22 cellular contexts compared by ENCODE assay signal in genomic region chr7:36231406-36231805, GRCh38.
DNase-seq lines count a peak whose midpoint lies in the region; ATAC-seq and TF ChIP-seq lines count a peak whose summit lies in the region.
"Had no signal": no experiment of that assay in that cellular context is flagged by ENCODE, and none has a peak within 500 bp of the region (broad histone marks: within the 10 kb centered on the region; RNA-seq: fewer than 3 reads in every experiment).

No MANE protein-coding gene starts in this region.

- no peaks in the 10 kb centered on the region for H3K9me3 Mint-ChIP-seq in osteocyte (ENCODE audit: unreplicated experiment)
- H3K9me3 Mint-ChIP-seq: CD4-positive, alpha-beta T cell had no signal

- peaks cover 0 to 46% (median 0%) of the 10 kb centered on the region in 11 experiments; a peak in 7 of 22 replicates for H4K20me1 ChIP-seq in BLaER1 treated with 17β-estradiol and CSF1 and Interleukin-3, amounts not matched to agents 10 nM and 100 nM

- ATAC-seq in thoracic aorta (ENCODE audit: insufficient number of reproducible peaks, low FRiP score, low read depth) (no peak), upper lobe of left lung (ENCODE audit: low FRiP score in 2 of 2) (no peak)
- ATAC-seq: A549 had no signal

- H3K27me3 Mint-ChIP-seq in osteocyte (ENCODE audit: unreplicated experiment): peaks cover under 1% of the 10 kb centered on the region
- H3K27me3 Mint-ChIP-seq: CD4-positive, alpha-beta T cell had no signal

- peaks cover 8 to 46% (median 16%) of the 10 kb centered on the region in 10 experiments for H3K4me1 ChIP-seq in BLaER1 treated with 17β-estradiol and CSF1 and Interleukin-3, amounts not matched to agents 10 nM and 100 nM
- H3K4me1 ChIP-seq in thoracic aorta (ENCODE audit: control insufficient read depth in 1 of 2, low read depth in 2 of 2): peaks cover 23 to 36% of the 10 kb centered on the region in 2 donors
- peaks cover 0 to 9% (median 3%) of the 10 kb centered on the region in 4 donors for H3K4me1 ChIP-seq in upper lobe of left lung
- H3K4me1 ChIP-seq: BE2C, HAP-1, SJCRH30 had no signal

- H3K4me3 Mint-ChIP-seq in osteocyte (ENCODE audit: unreplicated experiment): no peak overlapping the region
- H3K4me3 Mint-ChIP-seq: CD4-positive, alpha-beta T cell had no signal

- H3K27ac Mint-ChIP-seq in osteocyte (ENCODE audit: unreplicated experiment): no peak overlapping the region
- H3K27ac Mint-ChIP-seq: CD4-positive, alpha-beta T cell had no signal

- no peak overlapping the region for H3K4me3 ChIP-seq in BLaER1 treated with 17β-estradiol and CSF1 and Interleukin-3, amounts not matched to agents 10 nM and 100 nM
- no peak overlapping the region for H3K4me3 ChIP-seq in thoracic aorta
- H3K4me3 ChIP-seq in upper lobe of left lung: no peak overlapping the region
- H3K4me3 ChIP-seq: A549, HAP-1, MG63, SJCRH30 had no signal

- H3K36me3 Mint-ChIP-seq in osteocyte (ENCODE audit: unreplicated experiment): no peaks in the 10 kb centered on the region

- H3K4me1 Mint-ChIP-seq in osteocyte (ENCODE audit: unreplicated experiment): peaks cover 9% of the 10 kb centered on the region

- H3K9ac ChIP-seq in BLaER1 treated with 17β-estradiol and CSF1 and Interleukin-3, amounts not matched to agents 10 nM and 100 nM: peak overlapping the region in 1 of 11 experiments; percentile 6; a peak in 1 of 22 replicates

- peaks cover 0 to 10% (median 6%) of the 10 kb centered on the region in 11 experiments; a peak in 15 of 22 replicates for H3K9me3 ChIP-seq in BLaER1 treated with 17β-estradiol and CSF1 and Interleukin-3, amounts not matched to agents 10 nM and 100 nM (replicated peaks in 1 of 11)
- H3K9me3 ChIP-seq in thoracic aorta (no peaks in the 10 kb centered on the region), upper lobe of left lung (no peaks in the 10 kb centered on the region)
- H3K9me3 ChIP-seq: A549, BE2C, Caco-2, HAP-1, MG63, SJCRH30 had no signal

- peaks cover 0 to 54% (median 0%) of the 10 kb centered on the region in 11 experiments; a peak in 9 of 22 replicates for H3K36me3 ChIP-seq in BLaER1 treated with 17β-estradiol and CSF1 and Interleukin-3, amounts not matched to agents 10 nM and 100 nM
- H3K36me3 ChIP-seq in thoracic aorta: no peaks in the 10 kb centered on the region
- H3K36me3 ChIP-seq in upper lobe of left lung: no peaks in the 10 kb centered on the region
- H3K36me3 ChIP-seq: BE2C, HAP-1, MG63, SJCRH30 had no signal

- WGBS in upper lobe of left lung, 2 donors: 95% methylated on average over 6 of the region's 6 CpGs

- peak overlapping the region in 10 of 11 experiments; percentile 1 to 60 (median 38); a peak in 18 of 22 replicates for H3K4me2 ChIP-seq in BLaER1 treated with 17β-estradiol and CSF1 and Interleukin-3, amounts not matched to agents 10 nM and 100 nM
- H3K4me2 ChIP-seq: A549 had no signal

- no peak for TF ChIP-seq CTCF in osteocyte (IDR thresholded peaks at IDR 0.05)
- no peak for TF ChIP-seq CTCF in thoracic aorta (IDR thresholded peaks at IDR 0.05)
- TF ChIP-seq CTCF in upper lobe of left lung (IDR thresholded peaks at IDR 0.05): no peak

- no peak overlapping the region; a peak in 1 of 22 replicates for H3K27ac ChIP-seq in BLaER1 treated with 17β-estradiol and CSF1 and Interleukin-3, amounts not matched to agents 10 nM and 100 nM
- H3K27ac ChIP-seq in angular gyrus (ENCODE audit: low read depth, low read length) (peak overlapping the region; percentile 57), thoracic aorta (peak overlapping the region; percentile 62 to 72), upper lobe of left lung (no peak overlapping the region)
- H3K27ac ChIP-seq: A549, SJCRH30 had no signal

- no peak for TF ChIP-seq POLR2A in upper lobe of left lung (IDR thresholded peaks at IDR 0.05)

- DNase-seq in osteocyte (ENCODE audit: extremely low spot score, unreplicated experiment) (peak; percentile 75), thoracic aorta (ENCODE audit: low spot score) (no peak), upper lobe of left lung (no peak)
- no peak for DNase-seq in activated T-cell treated with anti-CD3 and anti-CD28 coated beads, Interleukin-2, amount 50 U/mL, for 1 hour
- no peak for DNase-seq in stimulated activated CD4-positive, alpha-beta T cell treated with anti-CD3 and anti-CD28 coated beads, Interleukin-15, amount 100 ng/mL, for 24 hours
- DNase-seq: BE2C; Caco-2; CD4-positive, alpha-beta T cell; DMS 273 treated with DMSO at 0.1 percent for 48 hours; DND-41; MG63; NCI-H1417; NCI-H1694 treated with DMSO at 0.1 percent for 48 hours; NCI-H2081 treated with DMSO at 0.1 percent for 48 hours; NCI-H446; NCI-H526; OCI-M1; SJCRH30 had no signal

- H3K27me3 ChIP-seq in BLaER1 treated with 17β-estradiol and CSF1 and Interleukin-3, amounts not matched to agents 10 nM and 100 nM: no peaks in the 10 kb centered on the region
- H3K27me3 ChIP-seq in thoracic aorta (replicated peaks; ENCODE audit: insufficient read depth): no peaks in the 10 kb centered on the region
- no peaks in the 10 kb centered on the region for H3K27me3 ChIP-seq in upper lobe of left lung
- H3K27me3 ChIP-seq: BE2C, MG63 had no signal

- TF ChIP-seq EP300 in upper lobe of left lung (IDR thresholded peaks at IDR 0.05): no peak

Comparison
In these comparisons a context has a peak if more than half of its experiments do, and no peak if none do; other contexts are left out.
1. H3K27ac ChIP-seq: peak in angular gyrus (single experiment) and thoracic aorta (2 of 2); none in BLaER1 treated with 17β-estradiol and CSF1 and Interleukin-3, amounts not matched to agents 10 nM and 100 nM (0 of 11) and upper lobe of left lung (0 of 4).